In genomic region chrX:153927936-153928760, GRCh38 we compare ENCODE assay signal across 8 cellular contexts. TPM values are rescaled to one million over a fixed set of nuclear protein-coding genes. Genes with fewer than 3 reads are reported as not detected.
A peak's percentile ranks its signal among the peaks of the same experiment; 100 is the strongest.
DNase-seq lines count a peak whose midpoint lies in the region; ATAC-seq and TF ChIP-seq lines count a peak whose summit lies in the region.

No MANE protein-coding gene starts in this region.

- TF ChIP-seq CTCF in colonic mucosa (IDR thresholded peaks at IDR 0.05), result no peak

- intact Hi-C loops in activated CD4-positive, alpha-beta T cell treated with anti-CD3 and anti-CD28 coated beads, Interleukin-2, amount 10 ng/mL, durations not matched to agents 24 days and 14 days (cut with micrococcal nuclease), result loop anchor here (1.0 to 10.0 kb wide), 6 partner anchors 19 to 973 kb away; partner anchors contain the start of genes ABCD1, BCAP31, IDH3G and SSR4
- intact Hi-C loops in colonic mucosa (cut with DNase I) (no loop called here), left colon (cut with DNase I, micrococcal nuclease) (no loop called here)

- H3K4me1 Mint-ChIP-seq in activated CD4-positive, alpha-beta T cell treated with anti-CD3 and anti-CD28 coated beads, Interleukin-2, amount 10 ng/mL, durations not matched to agents 24 days and 14 days, result peaks cover 21% of the 10 kb centered on the region

- peak; percentile 70 for ATAC-seq in GM19328 (IDR thresholded peaks at IDR 0.05; ENCODE audit: unreplicated experiment)
- peak; percentile 66 for ATAC-seq in HG03469 (IDR thresholded peaks at IDR 0.05; ENCODE audit: unreplicated experiment)
- peak; percentile 86 for ATAC-seq in left colon

- no peaks in the 10 kb centered on the region for H3K27me3 ChIP-seq in colonic mucosa

- DNase-seq in C1 segment of cervical spinal cord (lab: John Stamatoyannopoulos, UW) (peak; percentile 50 to 97 (median 92)), NCI-H526 (lab: John Stamatoyannopoulos, UW) (peak; percentile 97 to 98), colonic mucosa (peak; percentile 96), left colon (peak; percentile 95 to 96)
- peak; percentile 97 for DNase-seq in activated CD4-positive, alpha-beta T cell treated with anti-CD3 and anti-CD28 coated beads, Interleukin-2, amount 10 ng/mL, durations not matched to agents 24 days and 14 days
- DNase-seq in stimulated activated CD4-positive, alpha-beta T cell treated with anti-CD3 and anti-CD28 coated beads, Interleukin-1b, Interleukin-23, amount 100 ng/mL, for 4 hours (ENCODE audit: low read depth in 2 of 2), result peak; percentile 83 to 89

- H3K27ac ChIP-seq in colonic mucosa, result peak overlapping the region; percentile 90

- no peaks in the 10 kb centered on the region for H3K27me3 Mint-ChIP-seq in activated CD4-positive, alpha-beta T cell treated with anti-CD3 and anti-CD28 coated beads, Interleukin-2, amount 10 ng/mL, durations not matched to agents 24 days and 14 days

- H3K4me3 ChIP-seq in colonic mucosa, result peak overlapping the region; percentile 42

- no peaks in the 10 kb centered on the region for H3K9me3 ChIP-seq in colonic mucosa

- peak overlapping the region; percentile 98 for H3K27ac Mint-ChIP-seq in activated CD4-positive, alpha-beta T cell treated with anti-CD3 and anti-CD28 coated beads, Interleukin-2, amount 10 ng/mL, durations not matched to agents 24 days and 14 days

- H3K36me3 ChIP-seq in colonic mucosa, result no peaks in the 10 kb centered on the region

- no peaks in the 10 kb centered on the region for H3K4me1 ChIP-seq in colonic mucosa

- peak overlapping the region; percentile 77 to 90 for H3K9ac ChIP-seq in colonic mucosa (ENCODE audit: low read depth in 2 of 2, low read length in 2 of 2)

- no peaks in the 10 kb centered on the region for H3K9me3 Mint-ChIP-seq in activated CD4-positive, alpha-beta T cell treated with anti-CD3 and anti-CD28 coated beads, Interleukin-2, amount 10 ng/mL, durations not matched to agents 24 days and 14 days

- H3K36me3 Mint-ChIP-seq in activated CD4-positive, alpha-beta T cell treated with anti-CD3 and anti-CD28 coated beads, Interleukin-2, amount 10 ng/mL, durations not matched to agents 24 days and 14 days (ENCODE audit: low read depth), result peaks cover 22% of the 10 kb centered on the region

- peak overlapping the region; percentile 91 for H3K4me3 Mint-ChIP-seq in activated CD4-positive, alpha-beta T cell treated with anti-CD3 and anti-CD28 coated beads, Interleukin-2, amount 10 ng/mL, durations not matched to agents 24 days and 14 days

RNA-seq across cellular contexts. Expression of gene ARHGAP4, which starts 2.1 kb away (rescaled TPM):
- 135 and 137 TPM in 2 replicates for total RNA-seq in activated CD4-positive, alpha-beta T cell treated with anti-CD3 and anti-CD28 coated beads, Interleukin-2, amount 10 ng/mL, durations not matched to agents 24 days and 14 days
- 10 to 100 TPM; 19.9 to 30.0 TPM for total RNA-seq in colonic mucosa
- total RNA-seq in left colon, result 10 to 100 TPM; 26.6 to 35.5 TPM

RNA-seq across cellular contexts. Expression of gene NAA10, which starts 6.7 kb away (rescaled TPM):
- total RNA-seq in activated CD4-positive, alpha-beta T cell treated with anti-CD3 and anti-CD28 coated beads, Interleukin-2, amount 10 ng/mL, durations not matched to agents 24 days and 14 days, result 153 and 168 TPM in 2 replicates
- total RNA-seq in colonic mucosa, result 100 to 1,000 TPM in 1 of 2 donors, 10 to 100 TPM in 1; 55.9 to 115 TPM
- 10 to 100 TPM; 52.7 to 68.0 TPM for total RNA-seq in left colon

RNA-seq across cellular contexts. Expression of gene RENBP, which starts 16.3 kb away (rescaled TPM):
- 13.7 and 15.1 TPM in 2 replicates for total RNA-seq in activated CD4-positive, alpha-beta T cell treated with anti-CD3 and anti-CD28 coated beads, Interleukin-2, amount 10 ng/mL, durations not matched to agents 24 days and 14 days
- 1 to 10 TPM; 3.3 to 5.0 TPM for total RNA-seq in colonic mucosa
- 1 to 10 TPM; 3.8 to 8.6 TPM for total RNA-seq in left colon

RNA-seq across cellular contexts. Expression of gene AVPR2, which starts 23.7 kb away (rescaled TPM):
- not detected in 2 replicates for total RNA-seq in activated CD4-positive, alpha-beta T cell treated with anti-CD3 and anti-CD28 coated beads, Interleukin-2, amount 10 ng/mL, durations not matched to agents 24 days and 14 days
- total RNA-seq in colonic mucosa (under 1 TPM in 1 of 2 donors, not detected in 1; 0.24 TPM), left colon (under 1 TPM; 0.52 to 0.64 TPM)

RNA-seq across cellular contexts. Expression of gene L1CAM, which starts 42.2 kb away (rescaled TPM):
- total RNA-seq in activated CD4-positive, alpha-beta T cell treated with anti-CD3 and anti-CD28 coated beads, Interleukin-2, amount 10 ng/mL, durations not matched to agents 24 days and 14 days, result 1.3 and 1.6 TPM in 2 replicates
- 1 to 10 TPM; 4.3 to 8.8 TPM for total RNA-seq in colonic mucosa
- total RNA-seq in left colon, result 1 to 10 TPM; 3.7 to 8.8 TPM

Comparison
In these comparisons a context has a peak if more than half of its experiments do, and no peak if none do; other contexts are left out.
1. Peak in every context shown above with its lines: DNase-seq, ATAC-seq, H3K4me3 ChIP-seq and H3K27ac ChIP-seq.